Comparison of ENCODE assay signal across 1 cellular context in the genomic region with DNA sequence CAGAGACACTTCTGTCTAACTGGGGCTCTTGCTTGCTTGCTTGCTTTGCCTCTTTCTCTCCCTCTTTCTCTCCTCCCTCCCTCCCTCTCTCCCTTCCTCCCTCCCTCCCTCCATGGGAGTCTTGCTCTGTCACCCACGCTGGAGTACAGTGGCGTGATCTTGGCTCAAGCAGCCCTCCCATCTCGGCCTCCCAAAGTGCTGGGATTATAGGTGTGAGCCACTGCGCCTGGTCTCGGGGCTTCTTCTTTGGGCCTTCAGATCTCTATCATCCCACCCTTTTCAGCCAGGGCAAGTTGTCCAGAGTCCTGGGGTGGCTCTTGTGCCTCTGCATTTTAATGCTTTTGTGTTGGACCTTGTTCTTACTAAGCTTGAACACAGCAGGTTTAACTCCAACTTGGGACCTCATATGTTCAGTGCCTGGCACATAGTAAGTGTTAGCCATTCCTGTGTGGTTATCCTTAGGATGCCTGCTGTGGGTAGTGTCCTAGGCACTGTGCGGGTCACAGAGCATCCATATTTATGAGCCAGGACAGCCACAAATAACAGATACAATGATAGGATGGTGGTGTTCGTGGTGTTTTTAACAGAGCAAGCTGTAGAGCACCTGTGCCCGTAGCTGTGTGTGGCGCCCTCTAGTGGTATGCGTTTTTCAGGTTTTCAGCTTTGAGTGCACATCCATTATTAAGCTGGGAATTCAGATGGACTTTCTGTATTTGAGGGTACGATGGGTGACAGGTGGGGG.
TF ChIP-seq lines count a peak whose summit lies in the region.

No MANE protein-coding gene starts in this region.

TF ChIP-seq in GM23338, 12 proteins besides CTCF, POLR2A, EP300 and RAD21 (continued from another document):
- TF ChIP-seq, protein P1, sequence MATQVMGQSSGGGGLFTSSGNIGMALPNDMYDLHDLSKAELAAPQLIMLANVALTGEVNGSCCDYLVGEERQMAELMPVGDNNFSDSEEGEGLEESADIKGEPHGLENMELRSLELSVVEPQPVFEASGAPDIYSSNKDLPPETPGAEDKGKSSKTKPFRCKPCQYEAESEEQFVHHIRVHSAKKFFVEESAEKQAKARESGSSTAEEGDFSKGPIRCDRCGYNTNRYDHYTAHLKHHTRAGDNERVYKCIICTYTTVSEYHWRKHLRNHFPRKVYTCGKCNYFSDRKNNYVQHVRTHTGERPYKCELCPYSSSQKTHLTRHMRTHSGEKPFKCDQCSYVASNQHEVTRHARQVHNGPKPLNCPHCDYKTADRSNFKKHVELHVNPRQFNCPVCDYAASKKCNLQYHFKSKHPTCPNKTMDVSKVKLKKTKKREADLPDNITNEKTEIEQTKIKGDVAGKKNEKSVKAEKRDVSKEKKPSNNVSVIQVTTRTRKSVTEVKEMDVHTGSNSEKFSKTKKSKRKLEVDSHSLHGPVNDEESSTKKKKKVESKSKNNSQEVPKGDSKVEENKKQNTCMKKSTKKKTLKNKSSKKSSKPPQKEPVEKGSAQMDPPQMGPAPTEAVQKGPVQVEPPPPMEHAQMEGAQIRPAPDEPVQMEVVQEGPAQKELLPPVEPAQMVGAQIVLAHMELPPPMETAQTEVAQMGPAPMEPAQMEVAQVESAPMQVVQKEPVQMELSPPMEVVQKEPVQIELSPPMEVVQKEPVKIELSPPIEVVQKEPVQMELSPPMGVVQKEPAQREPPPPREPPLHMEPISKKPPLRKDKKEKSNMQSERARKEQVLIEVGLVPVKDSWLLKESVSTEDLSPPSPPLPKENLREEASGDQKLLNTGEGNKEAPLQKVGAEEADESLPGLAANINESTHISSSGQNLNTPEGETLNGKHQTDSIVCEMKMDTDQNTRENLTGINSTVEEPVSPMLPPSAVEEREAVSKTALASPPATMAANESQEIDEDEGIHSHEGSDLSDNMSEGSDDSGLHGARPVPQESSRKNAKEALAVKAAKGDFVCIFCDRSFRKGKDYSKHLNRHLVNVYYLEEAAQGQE (IDR thresholded peaks at IDR 0.05; ENCODE audit: unreplicated experiment) = no peak
- TF ChIP-seq ZNF114 (CRISPR knock-in tag; IDR thresholded peaks at IDR 0.05) (no peak), ZNF331 (CRISPR knock-in tag; IDR thresholded peaks at IDR 0.05; ENCODE audit: low read depth) (no peak), EZH2phosphoT487 (IDR thresholded peaks at IDR 0.05; ENCODE audit: unreplicated experiment) (no peak), EZH2 (IDR thresholded peaks at IDR 0.05; ENCODE audit: low read depth, unreplicated experiment) (no peak), CREB1 (CRISPR knock-in tag; IDR thresholded peaks at IDR 0.05; ENCODE audit: low read depth) (no peak)
TF ChIP-seq in GM23338: peak in this region for 0.
